10 cellular contexts compared by ENCODE assay signal in the genomic region with DNA sequence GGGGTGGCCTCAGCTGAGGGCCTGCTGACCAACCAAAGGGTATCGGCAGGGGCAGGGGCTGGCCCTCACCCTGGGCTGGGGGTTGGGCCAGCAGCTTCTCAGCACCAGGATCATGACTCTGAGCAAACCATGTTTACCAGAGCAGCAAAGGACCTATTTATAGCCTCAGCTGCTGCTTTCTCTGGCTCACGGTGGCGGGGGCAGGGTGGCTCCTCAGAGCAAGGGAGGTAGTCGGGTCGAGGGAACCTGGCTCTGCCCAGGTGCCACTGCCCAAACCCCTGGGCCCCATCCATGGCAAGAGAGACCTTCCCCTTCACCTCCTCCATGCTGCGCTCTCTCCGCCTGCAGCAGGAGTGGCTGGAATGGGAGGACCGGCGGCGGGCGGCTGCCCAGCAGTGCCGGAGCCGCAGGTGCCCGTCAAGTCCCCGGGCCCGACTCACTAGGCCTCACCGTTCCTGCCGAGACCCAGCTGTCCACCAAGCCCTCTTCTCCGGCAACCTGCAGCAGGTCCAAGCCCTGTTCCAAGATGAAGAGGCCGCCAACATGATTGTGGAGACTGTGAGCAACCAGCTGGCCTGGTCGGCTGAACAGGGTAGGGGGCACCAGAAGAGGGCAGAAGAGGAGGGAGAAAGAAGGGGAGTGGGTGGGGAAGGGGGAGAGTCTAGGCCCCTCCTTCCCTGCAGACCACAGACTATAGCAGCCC. TPM values are rescaled to one million over a fixed set of nuclear protein-coding genes. Genes with fewer than 3 reads are reported as not detected.
DNase-seq lines count a peak whose midpoint lies in the region; ATAC-seq lines count a peak whose summit lies in the region.
"Had no signal": no experiment of that assay in that cellular context is flagged by ENCODE, and none has a peak within 500 bp of the region (broad histone marks: within the 10 kb centered on the region; RNA-seq: fewer than 3 reads in every experiment).

A gene with protein sequence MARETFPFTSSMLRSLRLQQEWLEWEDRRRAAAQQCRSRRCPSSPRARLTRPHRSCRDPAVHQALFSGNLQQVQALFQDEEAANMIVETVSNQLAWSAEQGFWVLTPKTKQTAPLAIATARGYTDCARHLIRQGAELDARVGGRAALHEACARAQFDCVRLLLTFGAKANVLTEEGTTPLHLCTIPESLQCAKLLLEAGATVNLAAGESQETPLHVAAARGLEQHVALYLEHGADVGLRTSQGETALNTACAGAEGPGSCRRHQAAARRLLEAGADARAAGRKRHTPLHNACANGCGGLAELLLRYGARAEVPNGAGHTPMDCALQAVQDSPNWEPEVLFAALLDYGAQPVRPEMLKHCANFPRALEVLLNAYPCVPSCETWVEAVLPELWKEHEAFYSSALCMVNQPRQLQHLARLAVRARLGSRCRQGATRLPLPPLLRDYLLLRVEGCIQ (plus strand): TSS at position 206 of the 703 bp plus-strand sequence. CDS start 86 bp downstream, at position 292.

- ATAC-seq in GM21390 (IDR thresholded peaks at IDR 0.05; ENCODE audit: unreplicated experiment), result no peak
- no peak for ATAC-seq in HG02870 (IDR thresholded peaks at IDR 0.05; ENCODE audit: unreplicated experiment)
- ATAC-seq: HCT116 had no signal

- peak within 1 kb of the TSS in 1 of 2 donors; percentile 16 for H3K4me3 ChIP-seq in neuronal stem cell (ENCODE audit: low read length in 2 of 2)

- no peak within 1 kb of the TSS for H2BK15ac ChIP-seq in neuronal stem cell (ENCODE audit: low read length)

- no peak within 1 kb of the TSS for H4K8ac ChIP-seq in neuronal stem cell (ENCODE audit: low read depth, low read length)

- peak within 1 kb of the TSS; percentile 59 for H2BK12ac ChIP-seq in neuronal stem cell (ENCODE audit: low read length)

- no peak within 1 kb of the TSS for H2BK120ac ChIP-seq in neuronal stem cell (ENCODE audit: low read depth, low read length)

- peak within 1 kb of the TSS; percentile 3 for H2AK5ac ChIP-seq in neuronal stem cell (ENCODE audit: low read depth, low read length)

- peaks cover 5 to 9% of the 10 kb centered on the region in 2 donors for H3K36me3 ChIP-seq in neuronal stem cell (replicated peaks in 1 of 2; ENCODE audit: control insufficient read depth in 2 of 2, insufficient read depth in 2 of 2, low read length in 2 of 2)

- H3K27ac ChIP-seq in neuronal stem cell (replicated peaks; ENCODE audit: low read length), result peak within 1 kb of the TSS; percentile 15

- H2AFZ ChIP-seq in neuronal stem cell (ENCODE audit: low read length), result no peak within 1 kb of the TSS

- no peak within 1 kb of the TSS for H3K4me2 ChIP-seq in neuronal stem cell (ENCODE audit: insufficient read depth, low read length, poor library complexity, severe bottlenecking)

- peaks cover 9 to 13% of the 10 kb centered on the region in 2 donors for H3K4me1 ChIP-seq in neuronal stem cell (ENCODE audit: control insufficient read depth in 2 of 2, insufficient read depth in 1 of 2, low read depth in 1 of 2, low read length in 2 of 2)

- H3K79me1 ChIP-seq in neuronal stem cell (ENCODE audit: low read depth, low read length), result no peaks in the 10 kb centered on the region

- no peak within 1 kb of the TSS for H3K4ac ChIP-seq in neuronal stem cell (ENCODE audit: low read length)

- no peaks in the 10 kb centered on the region for H3K27me3 ChIP-seq in neuronal stem cell (ENCODE audit: control insufficient read depth in 3 of 3, insufficient read depth in 3 of 3, low read depth in 1 of 3, low read length in 3 of 3)

- DNase-seq in DMS153 (lab: John Stamatoyannopoulos, UW) (peak; percentile 49), NCI-H774 (lab: John Stamatoyannopoulos, UW) (peak; percentile 51), fibroblast of peridontal ligament (ENCODE audit: extremely low read depth) (peak; percentile 30), neuronal stem cell (ENCODE audit: low spot score) (no peak), middle frontal gyrus (ENCODE audit: extremely low spot score, low spot score) (no peak), COR-L47 (lab: John Stamatoyannopoulos, UW) (no peak)
- DNase-seq: NCI-H1436 had no signal

- H3K9me3 ChIP-seq in neuronal stem cell (replicated peaks in 1 of 2; ENCODE audit: control insufficient read depth in 2 of 2, insufficient read depth in 1 of 2, low read depth in 1 of 2, low read length in 2 of 2), result no peaks in the 10 kb centered on the region

- no peak within 1 kb of the TSS for H2BK5ac ChIP-seq in neuronal stem cell (ENCODE audit: low read length)

- no peak within 1 kb of the TSS for H4K91ac ChIP-seq in neuronal stem cell (ENCODE audit: low read depth, low read length, poor library complexity)

- peak within 1 kb of the TSS; percentile 65 for H3K9ac ChIP-seq in neuronal stem cell (ENCODE audit: low read depth, low read length, poor library complexity)

- H3K23ac ChIP-seq in neuronal stem cell (ENCODE audit: low read depth, low read length, poor library complexity), result no peak within 1 kb of the TSS

- H3K18ac ChIP-seq in neuronal stem cell (ENCODE audit: low read length), result peak within 1 kb of the TSS; percentile 24

- no peak within 1 kb of the TSS for H3K14ac ChIP-seq in neuronal stem cell (ENCODE audit: low read length)

- WGBS in neuronal stem cell (ENCODE audit: extremely low coverage in 2 of 2, insufficient read length in 2 of 2, insufficient replicate concordance in 1 of 2), 2 donors, result no CpG with 5 or more reads among the region's 21 CpGs

RNA-seq across cellular contexts. Expression of the gene that starts here (rescaled TPM):
- polyA plus RNA-seq in neuronal stem cell (2013, experiment 1 of 2), result 0.13 TPM
- polyA plus RNA-seq in neuronal stem cell (2013, experiment 2 of 2), result 0.07 TPM

Comparison
In these comparisons a context has a peak if more than half of its experiments do, and no peak if none do; other contexts are left out.
1. DNase-seq: peak in DMS153 (single experiment), NCI-H774 (single experiment) and fibroblast of peridontal ligament (single experiment); none in neuronal stem cell (single experiment), middle frontal gyrus (single experiment) and COR-L47 (single experiment).